In the genomic region with DNA sequence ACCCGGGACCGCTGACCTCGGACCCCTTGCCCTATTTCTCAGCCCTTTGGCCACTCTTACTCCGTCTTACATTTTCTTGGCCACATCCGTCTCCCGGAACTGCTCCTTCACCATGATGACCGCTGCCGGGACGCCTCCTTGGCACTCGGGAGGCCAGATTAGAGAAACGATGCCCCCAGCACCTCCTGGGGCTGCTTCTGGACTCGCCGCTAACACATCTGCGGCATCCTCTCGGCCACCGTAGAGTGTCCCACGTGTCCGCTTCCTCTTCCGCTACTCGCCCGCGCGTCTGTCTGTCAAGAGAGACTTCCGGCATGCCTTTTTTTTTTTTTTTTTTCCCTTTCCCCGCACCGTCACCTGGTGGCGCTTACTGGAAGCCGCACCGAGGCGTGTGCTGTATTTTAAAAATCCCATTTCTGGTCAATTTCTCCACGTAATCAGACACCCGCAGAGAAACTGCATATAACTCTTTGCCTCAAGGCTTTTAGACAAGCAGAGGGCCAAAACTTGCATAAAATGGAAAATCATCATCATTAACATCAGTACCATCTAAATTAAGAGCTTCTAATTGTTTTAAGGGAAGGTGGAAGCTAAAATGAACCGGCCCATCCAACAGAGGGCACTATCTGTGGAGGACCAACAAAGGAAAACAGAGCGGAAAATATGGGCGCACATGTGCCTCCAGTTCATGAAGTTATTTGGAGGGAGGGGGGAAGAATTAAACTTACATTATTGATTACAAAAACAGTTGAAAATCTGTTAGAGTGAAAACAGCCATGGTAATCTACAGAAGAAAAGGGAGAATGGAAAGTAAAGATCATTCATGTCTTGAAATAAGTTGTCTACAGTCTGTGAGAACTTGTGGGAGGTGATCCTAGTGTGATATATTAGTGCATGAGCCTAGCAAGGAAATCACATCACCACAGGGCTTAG, we compare ENCODE assay signal across 8 cellular contexts. TPM values are rescaled to one million over a fixed set of nuclear protein-coding genes. Genes with fewer than 3 reads are reported as not detected.
DNase-seq lines count a peak whose midpoint lies in the region; ATAC-seq and TF ChIP-seq lines count a peak whose summit lies in the region.

A gene (minus strand): TSS at position 222 of the 933 bp plus-strand sequence. CDS start 108 bp downstream, at position 114.

- H4K20me1 ChIP-seq in OCI-LY1 (ENCODE audit: insufficient read depth, low read length): no peaks in the 10 kb centered on the region

- TF ChIP-seq CTCF in OCI-LY1 (IDR thresholded peaks at IDR 0.05; ENCODE audit: low read length) (peak; percentile 97), epithelial cell of esophagus (IDR thresholded peaks at IDR 0.05; ENCODE audit: insufficient read depth, low read depth, low read length, missing control alignments) (peak; percentile 64), mucosa of descending colon (IDR thresholded peaks at IDR 0.05) (peak; percentile 50)

- H3K4me2 ChIP-seq in OCI-LY1 (ENCODE audit: low read length): peak within 1 kb of the TSS; percentile 96

- peak within 1 kb of the TSS; percentile 99 for H3K4me3 ChIP-seq in OCI-LY1 (ENCODE audit: low read depth, low read length, poor library complexity, severe bottlenecking)
- H3K4me3 ChIP-seq in epithelial cell of esophagus (ENCODE audit: low read length): peak within 1 kb of the TSS; percentile 100
- H3K4me3 ChIP-seq in mucosa of descending colon: peak within 1 kb of the TSS; percentile 81

- no peaks in the 10 kb centered on the region for H3K27me3 ChIP-seq in OCI-LY1 (ENCODE audit: insufficient read depth, low read length)

- peak within 1 kb of the TSS; percentile 38; the same call in 1 of the 2 replicates for H2AFZ ChIP-seq in OCI-LY1 (ENCODE audit: low read length)

- peak; percentile 61 for ATAC-seq in GM21447 (IDR thresholded peaks at IDR 0.05; ENCODE audit: unreplicated experiment)
- ATAC-seq in mucosa of descending colon: peak; percentile 85

- intact Hi-C loops in mucosa of descending colon (cut with DNase I, micrococcal nuclease): no loop called here

- H3K36me3 ChIP-seq in OCI-LY1 (ENCODE audit: insufficient read depth, low read length): peaks cover 27% of the 10 kb centered on the region
- peaks cover 5% of the 10 kb centered on the region for H3K36me3 ChIP-seq in mucosa of descending colon (ENCODE audit: low read depth)

- no peaks in the 10 kb centered on the region for H3K9me2 ChIP-seq in OCI-LY1 (ENCODE audit: low read depth, low read length)

- H3K9me3 ChIP-seq in OCI-LY1 (ENCODE audit: low read length) (no peaks in the 10 kb centered on the region), mucosa of descending colon (no peaks in the 10 kb centered on the region)

- H3K9ac ChIP-seq in OCI-LY1 (ENCODE audit: low read length): peak within 1 kb of the TSS; percentile 97

- peak within 1 kb of the TSS; percentile 79 for H3K27ac ChIP-seq in OCI-LY1 (ENCODE audit: low read depth, low read length, poor library complexity, severe bottlenecking)

- peaks cover 5% of the 10 kb centered on the region for H3K79me2 ChIP-seq in OCI-LY1 (ENCODE audit: insufficient read depth, low read length)

- H3K4me1 ChIP-seq in OCI-LY1 (ENCODE audit: insufficient read depth, low read length, severe bottlenecking) (peaks cover 23% of the 10 kb centered on the region), mucosa of descending colon (ENCODE audit: low read depth) (peaks cover 22% of the 10 kb centered on the region)

- no peaks in the 10 kb centered on the region for H3F3A ChIP-seq in OCI-LY1 (ENCODE audit: insufficient read depth, low read length)

- peak; percentile 96 for DNase-seq in DMS 273 (lab: John Stamatoyannopoulos, UW; ENCODE audit: unreplicated experiment)
- peak; percentile 73 for DNase-seq in HuH-7 (ENCODE audit: low spot score)
- peak; percentile 86 for DNase-seq in activated T-cell treated with anti-CD3 and anti-CD28 coated beads for 1 hour (ENCODE audit: low read depth)
- peak; percentile 99 for DNase-seq in epithelial cell of esophagus (ENCODE audit: low read depth)
- peak; percentile 95 to 97 (median 96) for DNase-seq in mucosa of descending colon
- peak; percentile 85 for DNase-seq in stimulated activated CD8-positive, alpha-beta memory T cell treated with anti-CD3 and anti-CD28 coated beads, Interleukin-4, amount 100 ng/mL, for 24 hours (ENCODE audit: low read depth)

RNA-seq across cellular contexts. Expression of the gene that starts here (rescaled TPM):
- total RNA-seq in mucosa of descending colon: 10 to 100 TPM; 13.9 to 14.1 (median 14.1) TPM

Comparison
In these comparisons a context has a peak if more than half of its experiments do, and no peak if none do; other contexts are left out.
1. Peak in every context shown above with its lines: DNase-seq, ATAC-seq, H3K4me3 ChIP-seq and H3K27ac ChIP-seq.